5 cellular contexts compared by ENCODE assay signal in the genomic region with DNA sequence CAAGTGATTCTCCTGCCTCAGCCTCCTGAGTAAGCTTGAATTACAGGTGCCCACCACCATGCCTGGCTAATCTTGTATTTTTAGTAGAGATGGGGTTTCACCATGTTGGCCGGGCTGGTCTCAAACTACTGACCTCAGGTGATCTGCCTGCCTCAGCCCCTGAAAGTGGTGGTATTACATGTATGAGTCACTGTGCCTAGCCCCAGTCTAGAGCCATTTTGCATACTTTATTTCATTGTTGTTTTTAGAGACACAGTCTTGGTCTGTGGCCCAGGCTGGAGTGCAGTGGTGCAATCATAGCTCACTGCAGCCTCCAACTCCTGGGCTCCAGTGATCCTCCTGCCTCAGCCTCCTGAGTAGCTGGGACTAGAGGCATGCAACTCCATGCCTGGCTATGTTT. TPM values are rescaled to one million over a fixed set of nuclear protein-coding genes. Genes with fewer than 3 reads are reported as not detected.
DNase-seq lines count a peak whose midpoint lies in the region; ATAC-seq and TF ChIP-seq lines count a peak whose summit lies in the region.
"Not testable (repeated sequence)": the region's sequence is repeated elsewhere in the genome, so short reads cannot be mapped to it uniquely, and the experiment has no call there.

No MANE protein-coding gene starts in this region.

- not testable (repeated sequence) for DNase-seq in RWPE1 (ENCODE audit: low spot score); activated T-cell treated with anti-CD3 and anti-CD28 coated beads, Interleukin-2, amount 50 U/mL, for 24 hours; MCF 10A (ENCODE audit: unreplicated experiment); progenitor cell of endocrine pancreas (ENCODE audit: low spot score, unreplicated experiment)

- CTCF ChIA-PET in RWPE1 (lab: Yijun Ruan, JAX) (interaction anchor here (1.0 kb wide), 1 partner anchor 9 kb away, joined by 8 read pairs; no protein-coding TSS in a partner anchor), MCF 10A (lab: Yijun Ruan, JAX) (interaction anchor here (0.8 to 2.0 kb wide), 5 partner anchors 12 to 488 kb away, joined by 3 to 6 read pairs (median 3); no protein-coding TSS in a partner anchor)

- not testable (repeated sequence) for H3K9me3 Mint-ChIP-seq in activated T-cell treated with anti-CD3 and anti-CD28 coated beads, Interleukin-2, amount 50 U/mL, for 24 hours; activated T-helper 17 cell treated with anti-CD3 and anti-CD28 coated beads, Interleukin-2, amount 50 U/mL, for 72 hours; MCF 10A (ENCODE audit: unreplicated experiment); progenitor cell of endocrine pancreas (ENCODE audit: low read depth)

- H3K4me3 Mint-ChIP-seq in activated T-cell treated with anti-CD3 and anti-CD28 coated beads, Interleukin-2, amount 50 U/mL, for 24 hours; activated T-helper 17 cell treated with anti-CD3 and anti-CD28 coated beads, Interleukin-2, amount 50 U/mL, for 72 hours; MCF 10A (ENCODE audit: unreplicated experiment); progenitor cell of endocrine pancreas (ENCODE audit: low read depth): not testable (repeated sequence)

- POLR2A ChIA-PET in RWPE1 (lab: Yijun Ruan, JAX; ENCODE audit: low non-redundant PET) = not testable (repeated sequence)
- POLR2A ChIA-PET in MCF 10A (lab: Yijun Ruan, JAX) = interaction anchor here (2.3 kb wide), 1 partner anchor 50 kb away, joined by 6 read pairs; no protein-coding TSS in a partner anchor

- BruUV-seq in MCF 10A (replicated peaks; lab: Mats Ljungman, UMichigan) = not testable (repeated sequence)

- not testable (repeated sequence) for H3K27me3 Mint-ChIP-seq in activated T-cell treated with anti-CD3 and anti-CD28 coated beads, Interleukin-2, amount 50 U/mL, for 24 hours; activated T-helper 17 cell treated with anti-CD3 and anti-CD28 coated beads, Interleukin-2, amount 50 U/mL, for 72 hours; MCF 10A (ENCODE audit: insufficient read depth, unreplicated experiment); progenitor cell of endocrine pancreas

- not testable (repeated sequence) for H3K4me1 Mint-ChIP-seq in activated T-cell treated with anti-CD3 and anti-CD28 coated beads, Interleukin-2, amount 50 U/mL, for 24 hours (ENCODE audit: low read depth); activated T-helper 17 cell treated with anti-CD3 and anti-CD28 coated beads, Interleukin-2, amount 50 U/mL, for 72 hours; MCF 10A (ENCODE audit: insufficient read depth, unreplicated experiment); progenitor cell of endocrine pancreas (ENCODE audit: low read depth)

- peak overlapping the region; percentile 3; the same call in 1 of the 2 replicates for H3K27ac ChIP-seq in RWPE1

- intact Hi-C loops in MCF 10A (cut with micrococcal nuclease) = not testable (repeated sequence)

- peaks cover 94% of the 10 kb centered on the region for H3K36me3 Mint-ChIP-seq in activated T-cell treated with anti-CD3 and anti-CD28 coated beads, Interleukin-2, amount 50 U/mL, for 24 hours (ENCODE audit: low read depth)
- H3K36me3 Mint-ChIP-seq in activated T-helper 17 cell treated with anti-CD3 and anti-CD28 coated beads, Interleukin-2, amount 50 U/mL, for 72 hours (ENCODE audit: low read depth) = peaks cover 100% of the 10 kb centered on the region
- H3K36me3 Mint-ChIP-seq in MCF 10A (ENCODE audit: insufficient read depth, unreplicated experiment) = peaks cover 98% of the 10 kb centered on the region
- not testable (repeated sequence) for H3K36me3 Mint-ChIP-seq in progenitor cell of endocrine pancreas (ENCODE audit: insufficient read depth)

- TF ChIP-seq CTCF in RWPE1 (conservative IDR thresholded peaks at IDR 0.05; ENCODE audit: low read depth); MCF 10A (IDR thresholded peaks at IDR 0.05; ENCODE audit: unreplicated experiment); progenitor cell of endocrine pancreas (IDR thresholded peaks at IDR 0.05; ENCODE audit: unreplicated experiment): not testable (repeated sequence)

- peak; percentile 43 for ATAC-seq in activated T-helper 17 cell treated with anti-CD3 and anti-CD28 coated beads, Interleukin-2, amount 50 U/mL, for 72 hours (replicated peaks)

- peak overlapping the region; percentile 59 for H3K27ac Mint-ChIP-seq in activated T-cell treated with anti-CD3 and anti-CD28 coated beads, Interleukin-2, amount 50 U/mL, for 24 hours
- not testable (repeated sequence) for H3K27ac Mint-ChIP-seq in activated T-helper 17 cell treated with anti-CD3 and anti-CD28 coated beads, Interleukin-2, amount 50 U/mL, for 72 hours
- H3K27ac Mint-ChIP-seq in MCF 10A (ENCODE audit: low read depth, unreplicated experiment) (peak overlapping the region; percentile 35), progenitor cell of endocrine pancreas (peak overlapping the region; percentile 37)

RNA-seq across cellular contexts. Expression of gene NDE1, which starts 42.5 kb away (rescaled TPM):
- total RNA-seq in activated T-helper 17 cell treated with anti-CD3 and anti-CD28 coated beads, Interleukin-2, amount 50 U/mL, for 72 hours = 100 to 1,000 TPM; 112 to 117 TPM
- total RNA-seq in MCF 10A (2022) (121 and 162 TPM in 2 replicates), progenitor cell of endocrine pancreas (42.5 and 46.0 TPM in 2 replicates)

RNA-seq across cellular contexts. Expression of gene MARF1, which starts 49.6 kb away (rescaled TPM):
- total RNA-seq in activated T-helper 17 cell treated with anti-CD3 and anti-CD28 coated beads, Interleukin-2, amount 50 U/mL, for 72 hours = 100 to 1,000 TPM in 1 of 2 donors, 10 to 100 TPM in 1; 85.0 to 120 TPM
- total RNA-seq in MCF 10A (2022) (48.1 and 56.2 TPM in 2 replicates), progenitor cell of endocrine pancreas (67.5 and 71.9 TPM in 2 replicates)
